Comparison of ENCODE assay signal across 29 cellular contexts in genomic region chr4:182770969-182771330, GRCh38.
DNase-seq lines count a peak whose midpoint lies in the region; ATAC-seq and TF ChIP-seq lines count a peak whose summit lies in the region.
"Had no signal": no experiment of that assay in that cellular context is flagged by ENCODE, and none has a peak within 500 bp of the region (broad histone marks: within the 10 kb centered on the region; RNA-seq: fewer than 3 reads in every experiment).

No MANE protein-coding gene starts in this region.

- no peak overlapping the region for H4K8ac ChIP-seq in mesenchymal stem cell (ENCODE audit: low read length)

- no peaks in the 10 kb centered on the region for H3K9me2 ChIP-seq in hepatocyte (replicated peaks; ENCODE audit: insufficient read depth)

- H3K9ac ChIP-seq in HUES48 (ENCODE audit: low read depth, low read length) (no peak overlapping the region), mesenchymal stem cell (ENCODE audit: low read length) (no peak overlapping the region)
- H3K9ac ChIP-seq: BLaER1 had no signal

- WGBS in hepatocyte (ENCODE audit: low lambda C conversion rate, missing lambda C conversion rate): 49% methylated on average over 2 of the region's 2 CpGs
- WGBS in mesenchymal stem cell: 71% methylated on average over 2 of the region's 2 CpGs

- H3K79me1 ChIP-seq in mesenchymal stem cell (replicated peaks; ENCODE audit: low read length, poor library complexity, severe bottlenecking): no peaks in the 10 kb centered on the region

- H4K91ac ChIP-seq in mesenchymal stem cell (ENCODE audit: low read length): no peak overlapping the region

- no peak overlapping the region for H2BK5ac ChIP-seq in mesenchymal stem cell (ENCODE audit: low read depth, low read length, poor library complexity, severe bottlenecking)

- H3K9me3 ChIP-seq in HUES48 (ENCODE audit: control insufficient read depth, insufficient read depth, low read length) (no peaks in the 10 kb centered on the region), hepatocyte (ENCODE audit: low read depth) (no peaks in the 10 kb centered on the region), mesenchymal stem cell (ENCODE audit: control insufficient read depth, low read length) (no peaks in the 10 kb centered on the region)
- H3K9me3 ChIP-seq: BLaER1 had no signal

- no peaks in the 10 kb centered on the region for H3K79me2 ChIP-seq in hepatocyte

- no peaks in the 10 kb centered on the region for H4K20me1 ChIP-seq in hepatocyte (ENCODE audit: insufficient read depth, poor library complexity, severe bottlenecking)
- H4K20me1 ChIP-seq: BLaER1 had no signal

- H2BK15ac ChIP-seq in mesenchymal stem cell (ENCODE audit: low read depth, poor library complexity, severe bottlenecking): no peak overlapping the region

- no peak for TF ChIP-seq CTCF in WTC11 (IDR thresholded peaks at IDR 0.05)
- TF ChIP-seq CTCF in hepatocyte (IDR thresholded peaks at IDR 0.05; ENCODE audit: poor library complexity): no peak

- H2BK120ac ChIP-seq in mesenchymal stem cell (ENCODE audit: low read depth, low read length): no peak overlapping the region

- H3K27ac ChIP-seq in HUES48 (ENCODE audit: low read depth, low read length) (peak overlapping the region; percentile 79), hepatocyte (peak overlapping the region; percentile 76), mesenchymal stem cell (ENCODE audit: low read length, poor library complexity, severe bottlenecking) (peak overlapping the region; percentile 73)
- H3K27ac ChIP-seq: BLaER1, WERI-Rb-1 had no signal

- POLR2A ChIA-PET in WTC11 (lab: Charles Lee): no interaction called here

- H3K4me3 Mint-ChIP-seq in WTC11: no peak overlapping the region
- no peak overlapping the region for H3K4me3 Mint-ChIP-seq in effector memory CD8-positive, alpha-beta T cell
- H3K4me3 Mint-ChIP-seq: activated CD4-positive, alpha-beta T cell treated with anti-CD3 and anti-CD28 coated beads, Interleukin-2, amount 10 ng/mL, durations not matched to agents 24 days and 14 days; memory B cell had no signal

- H3K4ac ChIP-seq in mesenchymal stem cell (ENCODE audit: low read depth in 1 of 2, low read length in 2 of 2): no peak overlapping the region

- peaks cover 23% of the 10 kb centered on the region for H3K36me3 Mint-ChIP-seq in WTC11
- H3K36me3 Mint-ChIP-seq in effector memory CD8-positive, alpha-beta T cell (ENCODE audit: insufficient read depth): no peaks in the 10 kb centered on the region
- H3K36me3 Mint-ChIP-seq: activated naive CD4-positive, alpha-beta T cell treated with anti-CD3 and anti-CD28 coated beads, Interleukin-2, amount 50 U/mL, for 72 hours; memory B cell had no signal

- H2AFZ ChIP-seq in hepatocyte (no peak overlapping the region), mesenchymal stem cell (ENCODE audit: low read depth, low read length) (no peak overlapping the region)

- H3K4me1 Mint-ChIP-seq in WTC11: peaks cover 26% of the 10 kb centered on the region
- H3K4me1 Mint-ChIP-seq in effector memory CD8-positive, alpha-beta T cell (ENCODE audit: low read depth in 2 of 2): no peaks in the 10 kb centered on the region
- H3K4me1 Mint-ChIP-seq: activated CD4-positive, alpha-beta T cell treated with anti-CD3 and anti-CD28 coated beads, Interleukin-2, amount 10 ng/mL, durations not matched to agents 24 days and 14 days; memory B cell had no signal

- H3K4me2 ChIP-seq in hepatocyte: peak overlapping the region; percentile 59
- peak overlapping the region; percentile 3 for H3K4me2 ChIP-seq in mesenchymal stem cell (ENCODE audit: low read length, poor library complexity, severe bottlenecking)
- H3K4me2 ChIP-seq: BLaER1 had no signal

- CTCF ChIA-PET in WTC11 (lab: Charles Lee): interaction anchor here (0.6 to 1.2 kb wide), 4 partner anchors 35 to 682 kb away, joined by 3 to 4 read pairs (median 4); no protein-coding TSS in a partner anchor

- no peaks in the 10 kb centered on the region for H3K27me3 Mint-ChIP-seq in WTC11 (ENCODE audit: low read depth)
- peaks cover 12 to 15% of the 10 kb centered on the region in 2 donors for H3K27me3 Mint-ChIP-seq in effector memory CD8-positive, alpha-beta T cell
- H3K27me3 Mint-ChIP-seq: activated CD4-positive, alpha-beta T cell treated with anti-CD3 and anti-CD28 coated beads, Interleukin-2, amount 10 ng/mL, durations not matched to agents 24 days and 14 days had no signal

- H3K9me3 Mint-ChIP-seq in WTC11: no peaks in the 10 kb centered on the region
- no peaks in the 10 kb centered on the region for H3K9me3 Mint-ChIP-seq in effector memory CD8-positive, alpha-beta T cell
- H3K9me3 Mint-ChIP-seq: activated CD4-positive, alpha-beta T cell treated with anti-CD3 and anti-CD28 coated beads, Interleukin-2, amount 10 ng/mL, durations not matched to agents 24 days and 14 days; activated naive CD4-positive, alpha-beta T cell treated with anti-CD3 and anti-CD28 coated beads, Interleukin-2, amount 50 U/mL, for 72 hours; memory B cell had no signal

- no peak overlapping the region for H3K18ac ChIP-seq in mesenchymal stem cell (ENCODE audit: low read depth in 1 of 2, low read length in 2 of 2)

- DNase-seq in WTC11 (ENCODE audit: low spot score) (no peak), hepatocyte (ENCODE audit: low spot score) (peak; percentile 23), mesenchymal stem cell (no peak), T-helper 1 cell (no peak), activated T-cell treated with anti-CD3 and anti-CD28 coated beads for 4 hours (no peak)
- DNase-seq in effector memory CD8-positive, alpha-beta T cell: no peak
- DNase-seq: activated CD4-positive, alpha-beta T cell treated with anti-CD3 and anti-CD28 coated beads, Interleukin-2, amount 10 ng/mL, durations not matched to agents 24 days and 14 days; activated CD8-positive, alpha-beta memory T cell treated with anti-CD3 and anti-CD28 coated beads for 24 hours; anterior cingulate cortex; caudate nucleus; cortex of kidney; Kasumi-1; NCI-H1436 treated with DMSO at 0.1 percent for 48 hours; NCI-H2081 treated with DMSO at 0.1 percent for 48 hours; NCI-H226; NCI-H774; right cardiac atrium; SHP77 treated with DMSO at 0.1 percent for 48 hours; stimulated activated CD4-positive, alpha-beta T cell treated with anti-CD3 and anti-CD28 coated beads, Interleukin-1b, Interleukin-23, amount 100 ng/mL, for 48 hours; stimulated activated naive CD4-positive, alpha-beta T cell treated with Interleukin-2 at 50 U/mL for 16 hours; WERI-Rb-1 had no signal

- H3K27me3 ChIP-seq in HUES48 (ENCODE audit: control insufficient read depth, insufficient read depth, low read length) (no peaks in the 10 kb centered on the region), hepatocyte (no peaks in the 10 kb centered on the region), mesenchymal stem cell (ENCODE audit: control insufficient read depth in 1 of 2, insufficient read depth in 1 of 2, low read length in 2 of 2) (no peaks in the 10 kb centered on the region)
- H3K27me3 ChIP-seq: BLaER1 had no signal

- H3K36me3 ChIP-seq in HUES48 (ENCODE audit: control insufficient read depth, insufficient read depth, low read length) (peaks cover 26% of the 10 kb centered on the region), hepatocyte (replicated peaks; ENCODE audit: insufficient read depth, low read depth) (no peaks in the 10 kb centered on the region), mesenchymal stem cell (ENCODE audit: control insufficient read depth in 1 of 2, insufficient read depth in 2 of 2, low read depth in 1 of 2, low read length in 2 of 2) (peaks cover 9 to 10% of the 10 kb centered on the region in 2 experiments)
- H3K36me3 ChIP-seq: WERI-Rb-1 had no signal

- peak; percentile 85 for ATAC-seq in WTC11
- ATAC-seq in effector memory CD8-positive, alpha-beta T cell (replicated peaks): no peak
- ATAC-seq in GM19452 (IDR thresholded peaks at IDR 0.05; ENCODE audit: unreplicated experiment): no peak
- ATAC-seq: activated naive CD4-positive, alpha-beta T cell treated with anti-CD3 and anti-CD28 coated beads, Interleukin-2, amount 50 U/mL, for 72 hours; esophagus mucosa; GM12878; left lobe of liver had no signal

- no peak overlapping the region for H3K23ac ChIP-seq in mesenchymal stem cell (ENCODE audit: low read length in 2 of 2)

- no peak overlapping the region for H3K14ac ChIP-seq in mesenchymal stem cell (ENCODE audit: low read length in 2 of 2)

- no peak overlapping the region for H2BK12ac ChIP-seq in mesenchymal stem cell (ENCODE audit: low read length in 2 of 2)

- no peak overlapping the region for H2AK5ac ChIP-seq in mesenchymal stem cell (ENCODE audit: low read length, severe bottlenecking)

- H3K27ac Mint-ChIP-seq in WTC11: no peak overlapping the region
- H3K27ac Mint-ChIP-seq in effector memory CD8-positive, alpha-beta T cell: no peak overlapping the region
- H3K27ac Mint-ChIP-seq: activated CD4-positive, alpha-beta T cell treated with anti-CD3 and anti-CD28 coated beads, Interleukin-2, amount 10 ng/mL, durations not matched to agents 24 days and 14 days; activated naive CD4-positive, alpha-beta T cell treated with anti-CD3 and anti-CD28 coated beads, Interleukin-2, amount 50 U/mL, for 72 hours; memory B cell had no signal

- H3K4me3 ChIP-seq in HUES48 (ENCODE audit: low read depth, low read length) (no peak overlapping the region), hepatocyte (no peak overlapping the region), mesenchymal stem cell (ENCODE audit: insufficient read depth in 1 of 2, low read depth in 1 of 2, low read length in 2 of 2) (no peak overlapping the region)
- H3K4me3 ChIP-seq: BLaER1, GM12878 had no signal

- H3K4me1 ChIP-seq in HUES48 (ENCODE audit: control insufficient read depth, insufficient read depth, low read length) (peaks cover 31% of the 10 kb centered on the region), hepatocyte (ENCODE audit: insufficient read depth) (peaks cover 5% of the 10 kb centered on the region), mesenchymal stem cell (ENCODE audit: control insufficient read depth, insufficient read depth, low read depth, low read length) (peaks cover 9% of the 10 kb centered on the region)
- H3K4me1 ChIP-seq: BLaER1 had no signal

TF ChIP-seq in WTC11, 78 proteins besides CTCF, POLR2A, EP300 and RAD21 (continues in another document):
- TF ChIP-seq PRRX2 (CRISPR knock-in tag; IDR thresholded peaks at IDR 0.05): no peak
- TF ChIP-seq TEAD4 (CRISPR knock-in tag; IDR thresholded peaks at IDR 0.05): no peak
